Comparison of ENCODE assay signal across 16 cellular contexts in the genomic region with DNA sequence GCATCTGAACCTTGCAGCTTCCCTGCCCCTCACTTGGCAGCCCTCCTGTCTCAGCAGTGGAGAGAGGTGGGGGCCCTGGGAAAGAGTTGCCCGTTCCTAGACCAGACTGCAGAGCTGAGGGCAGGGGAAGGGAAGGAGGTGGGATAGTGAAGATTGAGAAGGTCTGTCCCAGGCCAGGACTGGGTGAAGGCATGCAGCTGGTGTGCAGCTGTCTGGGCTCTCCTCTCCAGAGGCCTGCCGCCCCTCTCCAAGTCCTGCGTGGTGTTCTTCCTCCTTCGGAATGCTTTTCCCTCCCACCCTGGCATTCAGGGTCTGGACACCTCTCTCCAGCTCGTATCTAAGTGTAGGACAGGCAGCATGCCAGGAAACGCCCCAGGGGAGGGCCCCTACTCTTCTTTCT.
DNase-seq lines count a peak whose midpoint lies in the region; ATAC-seq lines count a peak whose summit lies in the region.
"Had no signal": no experiment of that assay in that cellular context is flagged by ENCODE, and none has a peak within 500 bp of the region (broad histone marks: within the 10 kb centered on the region; RNA-seq: fewer than 3 reads in every experiment).

No MANE protein-coding gene starts in this region.

- H2BK120ac ChIP-seq in neuronal stem cell (ENCODE audit: low read depth, low read length), result no peak overlapping the region

- no peak overlapping the region for H3K27ac ChIP-seq in neuronal stem cell (replicated peaks; ENCODE audit: low read length)
- H3K27ac ChIP-seq in naive thymus-derived CD4-positive, alpha-beta T cell (ENCODE audit: low read depth, low read length), result no peak overlapping the region
- H3K27ac ChIP-seq: BLaER1 had no signal

- peak; percentile 20 for ATAC-seq in stimulated activated naive CD8-positive, alpha-beta T cell treated with anti-CD3 and anti-CD28 coated beads, Interleukin-15, amount 100 ng/mL, for 72 hours
- no peak for ATAC-seq in stimulated activated naive CD8-positive, alpha-beta T cell treated with anti-CD3 and anti-CD28 coated beads, Interleukin-15, Interleukin-2, amounts not matched to agents 100 U/mL and 50 U/mL, for 24 hours
- peak; percentile 40 for ATAC-seq in stimulated activated memory B cell treated with anti-CD40 and anti-IgM and Interleukin-4, amounts not matched to agents 10 μg/mL and 1 μg/mL and 100 μg/mL, for 72 hours
- ATAC-seq in naive thymus-derived CD4-positive, alpha-beta T cell, result no peak

- H2BK15ac ChIP-seq in neuronal stem cell (ENCODE audit: low read length), result no peak overlapping the region

- H3K4me1 ChIP-seq in neuronal stem cell (ENCODE audit: control insufficient read depth in 2 of 2, insufficient read depth in 1 of 2, low read depth in 1 of 2, low read length in 2 of 2), result no peaks in the 10 kb centered on the region
- no peaks in the 10 kb centered on the region for H3K4me1 ChIP-seq in naive thymus-derived CD4-positive, alpha-beta T cell (ENCODE audit: control insufficient read depth in 2 of 2, insufficient read depth in 2 of 2, low read length in 2 of 2)
- H3K4me1 ChIP-seq: BLaER1, Caco-2, HAP-1 had no signal

- no peak overlapping the region for H2BK12ac ChIP-seq in neuronal stem cell (ENCODE audit: low read length)

- peaks cover 4 to 10% of the 10 kb centered on the region in 2 donors for H3K9me3 Mint-ChIP-seq in stimulated activated naive CD8-positive, alpha-beta T cell treated with anti-CD3 and anti-CD28 coated beads, Interleukin-15, amount 100 ng/mL, for 72 hours
- H3K9me3 Mint-ChIP-seq in stimulated activated memory B cell treated with anti-CD40 and anti-IgM and Interleukin-4, amounts not matched to agents 10 μg/mL and 1 μg/mL and 100 μg/mL, for 72 hours, result no peaks in the 10 kb centered on the region
- H3K9me3 Mint-ChIP-seq in naive thymus-derived CD4-positive, alpha-beta T cell, result peaks cover 0 to 19% (median 3%) of the 10 kb centered on the region in 11 donors

- H4K8ac ChIP-seq in neuronal stem cell (ENCODE audit: low read depth, low read length), result no peak overlapping the region

- H3K9ac ChIP-seq in neuronal stem cell (ENCODE audit: low read depth, low read length, poor library complexity), result no peak overlapping the region
- H3K9ac ChIP-seq: BLaER1 had no signal

- peaks cover 6% of the 10 kb centered on the region for H3K4me1 Mint-ChIP-seq in stimulated activated naive CD8-positive, alpha-beta T cell treated with anti-CD3 and anti-CD28 coated beads, Interleukin-15, amount 100 ng/mL, for 72 hours
- H3K4me1 Mint-ChIP-seq in stimulated activated memory B cell treated with anti-CD40 and anti-IgM and Interleukin-4, amounts not matched to agents 10 μg/mL and 1 μg/mL and 100 μg/mL, for 72 hours, result peaks cover 6% of the 10 kb centered on the region
- H3K4me1 Mint-ChIP-seq in naive thymus-derived CD4-positive, alpha-beta T cell, result peaks cover 0 to 11% (median 4%) of the 10 kb centered on the region in 7 donors

- POLR2A ChIA-PET in naive thymus-derived CD4-positive, alpha-beta T cell (lab: Charles Lee), result no interaction called here

- H3K4me3 ChIP-seq in neuronal stem cell (ENCODE audit: low read length in 2 of 2), result no peak overlapping the region
- no peak overlapping the region for H3K4me3 ChIP-seq in naive thymus-derived CD4-positive, alpha-beta T cell (ENCODE audit: low read length)
- H3K4me3 ChIP-seq: BLaER1, HAP-1 had no signal

- no peak overlapping the region for H3K4me3 Mint-ChIP-seq in stimulated activated naive CD8-positive, alpha-beta T cell treated with anti-CD3 and anti-CD28 coated beads, Interleukin-15, amount 100 ng/mL, for 72 hours
- H3K4me3 Mint-ChIP-seq in stimulated activated memory B cell treated with anti-CD40 and anti-IgM and Interleukin-4, amounts not matched to agents 10 μg/mL and 1 μg/mL and 100 μg/mL, for 72 hours, result no peak overlapping the region
- no peak overlapping the region for H3K4me3 Mint-ChIP-seq in naive thymus-derived CD4-positive, alpha-beta T cell
- H3K4me3 Mint-ChIP-seq: CD8-positive, alpha-beta memory T cell had no signal

- H3K79me1 ChIP-seq in neuronal stem cell (ENCODE audit: low read depth, low read length), result no peaks in the 10 kb centered on the region

- H3K27me3 Mint-ChIP-seq in stimulated activated naive CD8-positive, alpha-beta T cell treated with anti-CD3 and anti-CD28 coated beads, Interleukin-15, amount 100 ng/mL, for 72 hours, result peaks cover 50% of the 10 kb centered on the region
- peaks cover 34% of the 10 kb centered on the region for H3K27me3 Mint-ChIP-seq in stimulated activated memory B cell treated with anti-CD40 and anti-IgM and Interleukin-4, amounts not matched to agents 10 μg/mL and 1 μg/mL and 100 μg/mL, for 72 hours
- H3K27me3 Mint-ChIP-seq in naive thymus-derived CD4-positive, alpha-beta T cell, result peaks cover 32 to 44% (median 38%) of the 10 kb centered on the region in 5 donors

- no peak overlapping the region for H2AFZ ChIP-seq in neuronal stem cell (ENCODE audit: low read length)

- no peak overlapping the region for H2BK5ac ChIP-seq in neuronal stem cell (ENCODE audit: low read length)

- no peaks in the 10 kb centered on the region for H3K36me3 ChIP-seq in neuronal stem cell (replicated peaks in 1 of 2; ENCODE audit: control insufficient read depth in 2 of 2, insufficient read depth in 2 of 2, low read length in 2 of 2)
- no peaks in the 10 kb centered on the region for H3K36me3 ChIP-seq in naive thymus-derived CD4-positive, alpha-beta T cell (ENCODE audit: control insufficient read depth in 2 of 3, insufficient read depth in 3 of 3, low read length in 3 of 3)
- H3K36me3 ChIP-seq: BLaER1, HAP-1 had no signal

- no peaks in the 10 kb centered on the region for H3K9me3 ChIP-seq in neuronal stem cell (replicated peaks in 1 of 2; ENCODE audit: control insufficient read depth in 2 of 2, insufficient read depth in 1 of 2, low read depth in 1 of 2, low read length in 2 of 2)
- no peaks in the 10 kb centered on the region for H3K9me3 ChIP-seq in naive thymus-derived CD4-positive, alpha-beta T cell (ENCODE audit: control insufficient read depth in 2 of 3, low read length in 3 of 3)
- H3K9me3 ChIP-seq: BLaER1, Caco-2, HAP-1 had no signal

- no peak for DNase-seq in stimulated activated naive CD8-positive, alpha-beta T cell treated with anti-CD3 and anti-CD28 coated beads, Interleukin-15, amount 100 ng/mL, for 72 hours
- DNase-seq in stimulated activated naive CD8-positive, alpha-beta T cell treated with anti-CD3 and anti-CD28 coated beads, Interleukin-15, Interleukin-2, amounts not matched to agents 100 U/mL and 50 U/mL, for 24 hours, result no peak
- DNase-seq in neuronal stem cell (ENCODE audit: low spot score) (no peak), NCI-H2196 treated with DMSO at 0.1 percent for 48 hours (lab: John Stamatoyannopoulos, UW; ENCODE audit: unreplicated experiment) (no peak)
- DNase-seq in activated CD4-positive, alpha-beta T cell treated with anti-CD3 and anti-CD28 coated beads for 4 hours, result no peak
- no peak for DNase-seq in naive thymus-derived CD4-positive, alpha-beta T cell
- DNase-seq: 8988T; AML-193; Caco-2; CD8-positive, alpha-beta memory T cell; DND-41; GDM1; GOT3 had no signal

- no CpG with 5 or more reads among the region's 6 CpGs for WGBS in neuronal stem cell (ENCODE audit: extremely low coverage in 2 of 2, insufficient read length in 2 of 2, insufficient replicate concordance in 1 of 2), 2 donors

- H3K4me2 ChIP-seq in neuronal stem cell (ENCODE audit: insufficient read depth, low read length, poor library complexity, severe bottlenecking), result no peak overlapping the region
- H3K4me2 ChIP-seq: BLaER1 had no signal

- no peak overlapping the region for H3K27ac Mint-ChIP-seq in stimulated activated naive CD8-positive, alpha-beta T cell treated with anti-CD3 and anti-CD28 coated beads, Interleukin-15, amount 100 ng/mL, for 72 hours
- H3K27ac Mint-ChIP-seq in stimulated activated memory B cell treated with anti-CD40 and anti-IgM and Interleukin-4, amounts not matched to agents 10 μg/mL and 1 μg/mL and 100 μg/mL, for 72 hours, result no peak overlapping the region
- H3K27ac Mint-ChIP-seq in naive thymus-derived CD4-positive, alpha-beta T cell, result no peak overlapping the region

- CTCF ChIA-PET in naive thymus-derived CD4-positive, alpha-beta T cell (lab: Charles Lee), result no interaction called here

- no peak overlapping the region for H3K4ac ChIP-seq in neuronal stem cell (ENCODE audit: low read length)

- no peaks in the 10 kb centered on the region for H3K36me3 Mint-ChIP-seq in stimulated activated memory B cell treated with anti-CD40 and anti-IgM and Interleukin-4, amounts not matched to agents 10 μg/mL and 1 μg/mL and 100 μg/mL, for 72 hours
- peaks cover 0 to 11% (median 3%) of the 10 kb centered on the region in 5 donors for H3K36me3 Mint-ChIP-seq in naive thymus-derived CD4-positive, alpha-beta T cell
- H3K36me3 Mint-ChIP-seq: CD8-positive, alpha-beta memory T cell had no signal

- H3K27me3 ChIP-seq in neuronal stem cell (ENCODE audit: control insufficient read depth in 3 of 3, insufficient read depth in 3 of 3, low read depth in 1 of 3, low read length in 3 of 3), result peaks cover 0 to 34% (median 0%) of the 10 kb centered on the region in 3 experiments
- H3K27me3 ChIP-seq in naive thymus-derived CD4-positive, alpha-beta T cell (ENCODE audit: control insufficient read depth in 2 of 2, insufficient read depth in 2 of 2, low read length in 2 of 2), result no peaks in the 10 kb centered on the region
- H3K27me3 ChIP-seq: BLaER1 had no signal

- no peak overlapping the region for H4K91ac ChIP-seq in neuronal stem cell (ENCODE audit: low read depth, low read length, poor library complexity)

- H3K23ac ChIP-seq in neuronal stem cell (ENCODE audit: low read depth, low read length, poor library complexity), result peak overlapping the region; percentile 44

- no peak overlapping the region for H2AK5ac ChIP-seq in neuronal stem cell (ENCODE audit: low read depth, low read length)

- H3K14ac ChIP-seq in neuronal stem cell (ENCODE audit: low read length), result no peak overlapping the region

- intact Hi-C loops in naive thymus-derived CD4-positive, alpha-beta T cell (cut with micrococcal nuclease), result no loop called here

- no peak overlapping the region for H3K18ac ChIP-seq in neuronal stem cell (ENCODE audit: low read length)

Comparison
In these comparisons a context has a peak if more than half of its experiments do, and no peak if none do; other contexts are left out.
1. ATAC-seq: peak in stimulated activated naive CD8-positive, alpha-beta T cell treated with anti-CD3 and anti-CD28 coated beads, Interleukin-15, amount 100 ng/mL, for 72 hours (single experiment) and stimulated activated memory B cell treated with anti-CD40 and anti-IgM and Interleukin-4, amounts not matched to agents 10 μg/mL and 1 μg/mL and 100 μg/mL, for 72 hours (single experiment); none in stimulated activated naive CD8-positive, alpha-beta T cell treated with anti-CD3 and anti-CD28 coated beads, Interleukin-15, Interleukin-2, amounts not matched to agents 100 U/mL and 50 U/mL, for 24 hours (single experiment) and naive thymus-derived CD4-positive, alpha-beta T cell (single experiment).